In the genomic region with DNA sequence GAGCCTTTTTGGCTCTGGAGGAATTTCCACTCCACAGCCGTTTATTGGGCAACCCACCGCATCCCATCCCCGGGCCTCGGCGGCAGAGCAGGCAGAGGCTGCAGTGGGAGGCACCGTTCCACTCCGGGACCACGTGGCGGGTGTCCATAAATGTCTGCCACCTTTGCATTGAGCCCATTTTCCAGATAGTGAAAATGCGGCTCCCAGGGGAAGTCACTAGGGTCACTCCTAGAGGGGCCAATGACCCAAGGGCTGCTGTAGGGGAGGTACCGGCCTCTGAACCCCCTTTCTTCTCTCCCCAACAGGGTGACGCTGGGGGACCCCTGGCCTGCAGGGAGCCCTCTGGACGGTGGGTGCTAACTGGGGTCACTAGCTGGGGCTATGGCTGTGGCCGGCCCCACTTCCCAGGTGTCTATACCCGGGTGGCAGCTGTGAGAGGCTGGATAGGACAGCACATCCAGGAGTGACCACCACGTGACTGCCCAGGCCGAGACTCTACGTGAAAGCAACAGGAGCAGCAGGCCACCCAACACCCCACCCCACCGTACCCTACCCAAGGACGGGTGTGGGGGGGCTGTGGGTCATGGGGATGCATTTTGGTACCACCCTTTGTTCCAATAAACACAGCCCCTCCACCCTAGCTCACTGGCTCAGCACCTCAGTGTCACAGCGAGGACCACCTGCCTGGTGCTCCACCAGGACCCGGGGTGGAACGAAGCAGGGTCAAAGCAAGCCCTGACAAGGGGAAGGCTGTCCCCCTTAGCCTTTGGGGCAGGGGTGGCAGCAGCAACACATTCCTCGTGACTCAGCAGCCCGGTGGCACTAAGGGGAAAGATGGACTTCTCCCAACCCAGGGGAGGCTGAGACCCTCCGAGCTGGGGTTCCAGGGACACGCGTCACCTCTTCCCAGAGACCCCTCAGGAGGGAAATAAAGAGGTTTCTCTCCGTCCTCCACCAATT, we compare ENCODE assay signal across 9 cellular contexts. TPM values are rescaled to one million over a fixed set of nuclear protein-coding genes. Genes with fewer than 3 reads are reported as not detected.
DNase-seq lines count a peak whose midpoint lies in the region; ATAC-seq and TF ChIP-seq lines count a peak whose summit lies in the region.
"Had no signal": no experiment of that assay in that cellular context is flagged by ENCODE, and none has a peak within 500 bp of the region (broad histone marks: within the 10 kb centered on the region; RNA-seq: fewer than 3 reads in every experiment).

No MANE protein-coding gene starts in this region.

- H3K4me3 ChIP-seq in H7 (ENCODE audit: insufficient read depth, low read depth, low read length) (peak overlapping the region; percentile 95), SU-DHL-6 (ENCODE audit: insufficient read depth, low read length, poor library complexity, severe bottlenecking) (peak overlapping the region; percentile 98), fibroblast of villous mesenchyme (ENCODE audit: low read depth, low read length) (peak overlapping the region; percentile 92), sigmoid colon (peak overlapping the region in 3 of 4 donors; percentile 16 to 98 (median 70)), aorta (ENCODE audit: low read length in 2 of 2) (no peak overlapping the region)

- DNase-seq in H7, result peak; percentile 52
- DNase-seq in fibroblast of villous mesenchyme (ENCODE audit: low read depth), result no peak
- DNase-seq in sigmoid colon, result peak; percentile 66
- no peak for DNase-seq in NCI-H524 treated with DMSO at 0.1 percent for 48 hours (lab: John Stamatoyannopoulos, UW)
- DNase-seq in aorta, result no peak
- no peak for DNase-seq in middle frontal gyrus (ENCODE audit: extremely low spot score, low spot score)

- intact Hi-C loops in sigmoid colon (cut with DNase I), result loop anchor here (10.0 kb wide), 1 partner anchor 359 kb away; the partner anchor contains the start of genes SGTA and THOP1
- intact Hi-C loops in aorta (cut with DNase I), result loop anchor here in 1 of 2 donors (5.0 kb wide), 1 partner anchor 186 kb away; no protein-coding TSS in a partner anchor

- peak overlapping the region; percentile 61 for H3K4me2 ChIP-seq in SU-DHL-6 (ENCODE audit: low read depth, low read length, poor library complexity, severe bottlenecking)

- H2AFZ ChIP-seq in SU-DHL-6 (ENCODE audit: low read depth, low read length, severe bottlenecking), result no peak overlapping the region

- H3K9ac ChIP-seq in SU-DHL-6 (ENCODE audit: low read length), result peak overlapping the region; percentile 97

- H3K27ac ChIP-seq in SU-DHL-6 (ENCODE audit: low read depth, low read length), result no peak overlapping the region
- H3K27ac ChIP-seq in sigmoid colon, result peak overlapping the region in 1 of 4 donors; percentile 98
- H3K27ac ChIP-seq in aorta (ENCODE audit: low read depth in 1 of 2, low read length in 2 of 2), result no peak overlapping the region

- H4K20me1 ChIP-seq in SU-DHL-6 (ENCODE audit: low read depth, low read length), result no peaks in the 10 kb centered on the region; the same call in 1 of the 2 replicates

- H3K4me1 ChIP-seq in sigmoid colon (peaks cover 0 to 49% (median 39%) of the 10 kb centered on the region in 4 donors), aorta (ENCODE audit: control insufficient read depth in 1 of 2, insufficient read depth in 2 of 2, low read length in 2 of 2) (no peaks in the 10 kb centered on the region)

- H3K27me3 ChIP-seq in H7 (ENCODE audit: control insufficient read depth, insufficient read depth, low read length) (no peaks in the 10 kb centered on the region), SU-DHL-6 (ENCODE audit: low read length) (no peaks in the 10 kb centered on the region), sigmoid colon (no peaks in the 10 kb centered on the region), aorta (ENCODE audit: control insufficient read depth in 1 of 2, insufficient read depth in 2 of 2, low read length in 1 of 2) (no peaks in the 10 kb centered on the region)
- H3K27me3 ChIP-seq: gastroesophageal sphincter had no signal

- TF ChIP-seq CTCF in SU-DHL-6 (IDR thresholded peaks at IDR 0.05; ENCODE audit: insufficient read depth, low read length, poor library complexity, severe bottlenecking) (no peak), fibroblast of villous mesenchyme (IDR thresholded peaks at IDR 0.05; ENCODE audit: insufficient read depth, low read depth, low read length) (no peak), sigmoid colon (IDR thresholded peaks at IDR 0.05) (peak in 1 of 4 experiments; percentile 3)

- TF ChIP-seq POLR2A in sigmoid colon (IDR thresholded peaks at IDR 0.05), result no peak

- ATAC-seq in aorta (ENCODE audit: low FRiP score) (no peak), HG03139 (IDR thresholded peaks at IDR 0.05; ENCODE audit: unreplicated experiment) (no peak)

- H3K36me3 ChIP-seq in H7 (replicated peaks; ENCODE audit: control insufficient read depth, insufficient read depth, low read length), result peaks cover 2% of the 10 kb centered on the region
- H3K36me3 ChIP-seq in SU-DHL-6 (ENCODE audit: low read length), result no peaks in the 10 kb centered on the region
- peaks cover 0 to 11% (median 0%) of the 10 kb centered on the region in 4 donors for H3K36me3 ChIP-seq in sigmoid colon
- no peaks in the 10 kb centered on the region for H3K36me3 ChIP-seq in aorta (ENCODE audit: control insufficient read depth in 1 of 2, insufficient read depth in 2 of 2, low read length in 1 of 2)

- TF ChIP-seq EP300 in sigmoid colon (IDR thresholded peaks at IDR 0.05), result no peak

- peaks cover 8% of the 10 kb centered on the region for H3F3A ChIP-seq in SU-DHL-6 (ENCODE audit: insufficient read depth)

- H3K9me3 ChIP-seq in SU-DHL-6 (ENCODE audit: insufficient read depth, low read length) (no peaks in the 10 kb centered on the region), sigmoid colon (no peaks in the 10 kb centered on the region), aorta (ENCODE audit: control insufficient read depth, low read length) (no peaks in the 10 kb centered on the region)
- H3K9me3 ChIP-seq: gastroesophageal sphincter had no signal

- 79 to 85% methylated on average over 29 of the region's 29 CpGs for WGBS in sigmoid colon, 2 donors
- WGBS in aorta, 2 donors, result 68% methylated on average over 29 of the region's 29 CpGs

- H3K9me2 ChIP-seq in SU-DHL-6 (replicated peaks; ENCODE audit: insufficient read depth, low read length), result no peaks in the 10 kb centered on the region

- H3K79me2 ChIP-seq in SU-DHL-6 (ENCODE audit: insufficient read depth, low read length), result peaks cover 31% of the 10 kb centered on the region

RNA-seq across cellular contexts. Expression of gene TIMM13, which starts 1.5 kb away (rescaled TPM):
- total RNA-seq in H7 (2014; rRNA removed; shearing (Covaris generic)), result 176 and 179 TPM in 2 replicates
- total RNA-seq in fibroblast of villous mesenchyme, result 24.2 and 34.8 TPM in 2 replicates
- 10 to 100 TPM; 23.6 to 29.3 (median 26.3) TPM for total RNA-seq in sigmoid colon
- 100 to 1,000 TPM in 2 of 3 donors, 10 to 100 TPM in 1; 92.2 to 135 (median 101) TPM for polyA plus RNA-seq in sigmoid colon
- total RNA-seq in aorta, result 10 to 100 TPM; 27.8 to 32.7 TPM
- 10 to 100 TPM; 41.7 to 41.9 TPM for polyA plus RNA-seq in aorta

RNA-seq across cellular contexts. Expression of gene LMNB2, which starts 30.9 kb away (rescaled TPM):
- total RNA-seq in H7 (2014; rRNA removed; shearing (Covaris generic)), result 204 and 229 TPM in 2 replicates
- total RNA-seq in fibroblast of villous mesenchyme (58.6 and 92.0 TPM in 2 replicates), sigmoid colon (10 to 100 TPM in 3 of 4 donors, 1 to 10 TPM in 1; 7.4 to 19.7 (median 12.6) TPM), aorta (10 to 100 TPM; 18.0 to 19.7 TPM)
- polyA plus RNA-seq in sigmoid colon (10 to 100 TPM; 15.0 to 74.4 (median 20.3) TPM), aorta (1 to 10 TPM; 7.1 to 7.4 TPM)

RNA-seq across cellular contexts. Expression of gene GADD45B, which starts 50.0 kb away (rescaled TPM):
- total RNA-seq in H7 (2014; rRNA removed; shearing (Covaris generic)), result 29.4 and 39.9 TPM in 2 replicates
- total RNA-seq in fibroblast of villous mesenchyme (54.8 and 70.9 TPM in 2 replicates), sigmoid colon (100 to 1,000 TPM in 2 of 4 donors, 10 to 100 TPM in 2; 82.0 to 708 (median 108) TPM), aorta (100 to 1,000 TPM in 1 of 2 donors, 10 to 100 TPM in 1; 99.5 to 185 TPM)
- polyA plus RNA-seq in sigmoid colon (10 to 100 TPM; 25.0 to 56.3 (median 54.7) TPM), aorta (100 to 1,000 TPM; 127 to 262 TPM)

Comparison
In these comparisons a context has a peak if more than half of its experiments do, and no peak if none do; other contexts are left out.
1. DNase-seq: peak in H7 (single experiment) and sigmoid colon (single experiment); none in fibroblast of villous mesenchyme (single experiment), NCI-H524 treated with DMSO at 0.1 percent for 48 hours (single experiment), aorta (0 of 2) and middle frontal gyrus (single experiment).
2. H3K4me3 ChIP-seq: peak in H7 (single experiment), SU-DHL-6 (single experiment), fibroblast of villous mesenchyme (single experiment) and sigmoid colon (3 of 4); none in aorta (0 of 2).